In the genomic region with DNA sequence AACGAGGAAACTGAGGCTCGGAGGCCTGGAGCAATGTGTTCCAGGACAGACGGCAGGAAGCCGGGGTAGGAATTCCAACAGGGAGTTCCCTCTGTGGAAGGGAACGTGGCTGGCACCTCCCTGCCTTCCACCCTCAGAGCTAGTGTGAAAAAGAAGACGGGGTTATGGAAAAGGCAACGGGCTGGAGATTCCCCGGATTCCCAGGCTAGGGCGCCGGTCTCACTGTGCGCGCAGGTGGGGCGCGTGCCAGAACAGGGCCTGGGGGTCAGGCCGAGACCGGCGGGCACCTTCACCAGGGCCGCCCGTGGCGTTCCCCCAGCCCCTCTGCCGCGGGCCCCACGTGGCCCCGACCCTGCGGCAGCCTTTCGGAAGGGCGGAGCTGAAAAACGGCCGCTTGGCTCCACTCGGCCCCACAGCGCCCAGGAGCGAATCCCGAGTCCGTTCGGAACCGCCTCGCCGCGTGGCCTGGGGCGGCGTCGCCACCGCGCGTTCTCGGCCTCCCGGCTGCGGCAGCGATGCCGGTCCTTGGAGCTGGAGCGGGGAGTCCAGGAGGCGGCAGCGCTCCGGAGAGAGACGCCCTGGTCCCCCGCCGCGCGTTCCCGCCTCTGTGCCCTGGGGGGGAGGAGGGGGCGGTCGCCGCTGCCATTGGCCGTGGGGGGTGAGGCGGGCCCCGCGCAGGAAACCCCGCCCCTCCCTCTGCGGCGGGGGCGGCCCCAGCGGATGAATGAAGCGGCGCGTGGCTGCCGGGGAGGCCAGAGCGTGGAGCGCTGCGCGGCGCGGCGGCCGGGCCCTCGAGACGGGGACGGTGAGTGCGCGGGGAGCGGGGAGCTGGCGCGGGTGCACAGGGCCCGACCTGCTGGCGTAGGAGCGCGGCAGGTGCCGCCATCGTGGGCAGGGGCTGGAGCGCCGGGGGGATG, we compare ENCODE assay signal across 1 cellular context.
TF ChIP-seq lines count a peak whose summit lies in the region.

A gene with protein sequence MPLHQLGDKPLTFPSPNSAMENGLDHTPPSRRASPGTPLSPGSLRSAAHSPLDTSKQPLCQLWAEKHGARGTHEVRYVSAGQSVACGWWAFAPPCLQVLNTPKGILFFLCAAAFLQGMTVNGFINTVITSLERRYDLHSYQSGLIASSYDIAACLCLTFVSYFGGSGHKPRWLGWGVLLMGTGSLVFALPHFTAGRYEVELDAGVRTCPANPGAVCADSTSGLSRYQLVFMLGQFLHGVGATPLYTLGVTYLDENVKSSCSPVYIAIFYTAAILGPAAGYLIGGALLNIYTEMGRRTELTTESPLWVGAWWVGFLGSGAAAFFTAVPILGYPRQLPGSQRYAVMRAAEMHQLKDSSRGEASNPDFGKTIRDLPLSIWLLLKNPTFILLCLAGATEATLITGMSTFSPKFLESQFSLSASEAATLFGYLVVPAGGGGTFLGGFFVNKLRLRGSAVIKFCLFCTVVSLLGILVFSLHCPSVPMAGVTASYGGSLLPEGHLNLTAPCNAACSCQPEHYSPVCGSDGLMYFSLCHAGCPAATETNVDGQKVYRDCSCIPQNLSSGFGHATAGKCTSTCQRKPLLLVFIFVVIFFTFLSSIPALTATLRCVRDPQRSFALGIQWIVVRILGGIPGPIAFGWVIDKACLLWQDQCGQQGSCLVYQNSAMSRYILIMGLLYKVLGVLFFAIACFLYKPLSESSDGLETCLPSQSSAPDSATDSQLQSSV (plus strand): TSS at position 755 of the 917 bp plus-strand sequence. CDS start 13,952 bp downstream, outside the sequence.

TF ChIP-seq in HepG2, 621 proteins besides CTCF, POLR2A, EP300 and RAD21 (continued from another document and continues in another):
- TF ChIP-seq ZSCAN9 (CRISPR knock-in tag; IDR thresholded peaks at IDR 0.05; ENCODE audit: borderline replicate concordance) (no peak), ASH2L (IDR thresholded peaks at IDR 0.05; ENCODE audit: insufficient read length, low read depth, low read length) (peak; percentile 45), ZNF292 (CRISPR knock-in tag; IDR thresholded peaks at IDR 0.05; ENCODE audit: borderline replicate concordance, low read depth) (no peak), ZNF124 (CRISPR knock-in tag; IDR thresholded peaks at IDR 0.05) (0 out of 2 replicates have a peak, but pooled peaks have one; percentile 79), MBNL3 (CRISPR knock-in tag; conservative IDR thresholded peaks at IDR 0.05) (no peak), SP140L (CRISPR knock-in tag; IDR thresholded peaks at IDR 0.05; ENCODE audit: borderline replicate concordance) (no peak), ZMAT3 (CRISPR knock-in tag; conservative IDR thresholded peaks at IDR 0.05) (peak; percentile 97), ZNF615 (CRISPR knock-in tag; IDR thresholded peaks at IDR 0.05; ENCODE audit: borderline replicate concordance) (no peak), TEAD2 (CRISPR knock-in tag; IDR thresholded peaks at IDR 0.05) (0 out of 2 replicates have a peak, but pooled peaks have one; percentile 6), HOXA7 (CRISPR knock-in tag; IDR thresholded peaks at IDR 0.05) (no peak), MTA3 (CRISPR knock-in tag; IDR thresholded peaks at IDR 0.05) (no peak), RFX3 (CRISPR knock-in tag; IDR thresholded peaks at IDR 0.05) (no peak; the same call in 1 of the 2 replicates), ZNF121 (CRISPR knock-in tag; IDR thresholded peaks at IDR 0.05) (0 out of 2 replicates have a peak, but pooled peaks have one; percentile 48), MIER2 (CRISPR knock-in tag; IDR thresholded peaks at IDR 0.05) (peak; percentile 62; the same call in 1 of the 2 replicates), ZNF230 (CRISPR knock-in tag; IDR thresholded peaks at IDR 0.05) (0 out of 2 replicates have a peak, but pooled peaks have one; percentile 69), POGZ (CRISPR knock-in tag; IDR thresholded peaks at IDR 0.05) (no peak), NFKB2 (CRISPR knock-in tag; IDR thresholded peaks at IDR 0.05; ENCODE audit: borderline replicate concordance) (peak; percentile 90), ZNF792 (CRISPR knock-in tag; IDR thresholded peaks at IDR 0.05) (peak; percentile 45; the same call in 1 of the 2 replicates), THAP8 (CRISPR knock-in tag; IDR thresholded peaks at IDR 0.05; ENCODE audit: borderline replicate concordance) (no peak; the same call in 1 of the 2 replicates), ZNF746 (CRISPR knock-in tag; IDR thresholded peaks at IDR 0.05) (no peak; the same call in 1 of the 2 replicates), AHR (CRISPR knock-in tag; IDR thresholded peaks at IDR 0.05) (0 out of 2 replicates have a peak, but pooled peaks have one; percentile 45), NFIB (CRISPR knock-in tag; IDR thresholded peaks at IDR 0.05; ENCODE audit: borderline replicate concordance) (no peak), ADNP (CRISPR knock-in tag; IDR thresholded peaks at IDR 0.05) (no peak), CC2D1A (CRISPR knock-in tag; IDR thresholded peaks at IDR 0.05) (no peak), TBX3 (IDR thresholded peaks at IDR 0.05; ENCODE audit: borderline replicate concordance) (no peak), ZNF75D (CRISPR knock-in tag; IDR thresholded peaks at IDR 0.05; ENCODE audit: borderline replicate concordance) (no peak), REPIN1 (CRISPR knock-in tag; IDR thresholded peaks at IDR 0.05; ENCODE audit: borderline replicate concordance, low read depth) (peak; percentile 91), ZKSCAN8 (CRISPR knock-in tag; IDR thresholded peaks at IDR 0.05; ENCODE audit: borderline replicate concordance) (no peak; the same call in 1 of the 2 replicates), MZF1 (CRISPR knock-in tag; IDR thresholded peaks at IDR 0.05; ENCODE audit: borderline replicate concordance) (no peak), ZNF549 (CRISPR knock-in tag; IDR thresholded peaks at IDR 0.05) (0 out of 2 replicates have a peak, but pooled peaks have one; percentile 51), PAX8 (CRISPR knock-in tag; IDR thresholded peaks at IDR 0.05; ENCODE audit: borderline replicate concordance) (no peak), RBAK (CRISPR knock-in tag; IDR thresholded peaks at IDR 0.05) (no peak), KDM5A (IDR thresholded peaks at IDR 0.05; ENCODE audit: borderline replicate concordance, low read length) (no peak), ZNF264 (CRISPR knock-in tag; IDR thresholded peaks at IDR 0.05) (no peak)
- TF ChIP-seq, protein P1, sequence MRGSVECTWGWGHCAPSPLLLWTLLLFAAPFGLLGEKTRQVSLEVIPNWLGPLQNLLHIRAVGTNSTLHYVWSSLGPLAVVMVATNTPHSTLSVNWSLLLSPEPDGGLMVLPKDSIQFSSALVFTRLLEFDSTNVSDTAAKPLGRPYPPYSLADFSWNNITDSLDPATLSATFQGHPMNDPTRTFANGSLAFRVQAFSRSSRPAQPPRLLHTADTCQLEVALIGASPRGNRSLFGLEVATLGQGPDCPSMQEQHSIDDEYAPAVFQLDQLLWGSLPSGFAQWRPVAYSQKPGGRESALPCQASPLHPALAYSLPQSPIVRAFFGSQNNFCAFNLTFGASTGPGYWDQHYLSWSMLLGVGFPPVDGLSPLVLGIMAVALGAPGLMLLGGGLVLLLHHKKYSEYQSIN (CRISPR knock-in tag; IDR thresholded peaks at IDR 0.05; ENCODE audit: borderline replicate concordance), result no peak
- TF ChIP-seq, protein P2, sequence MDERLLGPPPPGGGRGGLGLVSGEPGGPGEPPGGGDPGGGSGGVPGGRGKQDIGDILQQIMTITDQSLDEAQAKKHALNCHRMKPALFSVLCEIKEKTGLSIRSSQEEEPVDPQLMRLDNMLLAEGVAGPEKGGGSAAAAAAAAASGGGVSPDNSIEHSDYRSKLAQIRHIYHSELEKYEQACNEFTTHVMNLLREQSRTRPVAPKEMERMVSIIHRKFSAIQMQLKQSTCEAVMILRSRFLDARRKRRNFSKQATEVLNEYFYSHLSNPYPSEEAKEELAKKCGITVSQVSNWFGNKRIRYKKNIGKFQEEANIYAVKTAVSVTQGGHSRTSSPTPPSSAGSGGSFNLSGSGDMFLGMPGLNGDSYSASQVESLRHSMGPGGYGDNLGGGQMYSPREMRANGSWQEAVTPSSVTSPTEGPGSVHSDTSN (CRISPR knock-in tag; IDR thresholded peaks at IDR 0.05), result no peak
- TF ChIP-seq, protein P3, sequence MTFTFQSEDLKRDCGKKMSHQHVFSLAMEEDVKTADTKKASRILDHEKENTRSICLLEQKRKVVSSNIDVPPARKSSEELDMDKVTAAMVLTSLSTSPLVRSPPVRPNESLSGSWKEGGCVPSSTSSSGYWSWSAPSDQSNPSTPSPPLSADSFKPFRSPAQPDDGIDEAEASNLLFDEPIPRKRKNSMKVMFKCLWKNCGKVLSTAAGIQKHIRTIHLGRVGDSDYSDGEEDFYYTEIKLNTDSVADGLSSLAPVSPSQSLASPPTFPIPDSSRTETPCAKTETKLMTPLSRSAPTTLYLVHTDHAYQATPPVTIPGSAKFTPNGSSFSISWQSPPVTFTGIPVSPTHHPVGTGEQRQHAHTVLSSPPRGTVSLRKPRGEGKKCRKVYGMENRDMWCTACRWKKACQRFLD (CRISPR knock-in tag; IDR thresholded peaks at IDR 0.05; ENCODE audit: borderline replicate concordance), result no peak
- TF ChIP-seq, protein P4, sequence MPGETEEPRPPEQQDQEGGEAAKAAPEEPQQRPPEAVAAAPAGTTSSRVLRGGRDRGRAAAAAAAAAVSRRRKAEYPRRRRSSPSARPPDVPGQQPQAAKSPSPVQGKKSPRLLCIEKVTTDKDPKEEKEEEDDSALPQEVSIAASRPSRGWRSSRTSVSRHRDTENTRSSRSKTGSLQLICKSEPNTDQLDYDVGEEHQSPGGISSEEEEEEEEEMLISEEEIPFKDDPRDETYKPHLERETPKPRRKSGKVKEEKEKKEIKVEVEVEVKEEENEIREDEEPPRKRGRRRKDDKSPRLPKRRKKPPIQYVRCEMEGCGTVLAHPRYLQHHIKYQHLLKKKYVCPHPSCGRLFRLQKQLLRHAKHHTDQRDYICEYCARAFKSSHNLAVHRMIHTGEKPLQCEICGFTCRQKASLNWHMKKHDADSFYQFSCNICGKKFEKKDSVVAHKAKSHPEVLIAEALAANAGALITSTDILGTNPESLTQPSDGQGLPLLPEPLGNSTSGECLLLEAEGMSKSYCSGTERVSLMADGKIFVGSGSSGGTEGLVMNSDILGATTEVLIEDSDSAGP (CRISPR knock-in tag; IDR thresholded peaks at IDR 0.05; ENCODE audit: borderline replicate concordance), result peak; percentile 84
- TF ChIP-seq, protein P5, sequence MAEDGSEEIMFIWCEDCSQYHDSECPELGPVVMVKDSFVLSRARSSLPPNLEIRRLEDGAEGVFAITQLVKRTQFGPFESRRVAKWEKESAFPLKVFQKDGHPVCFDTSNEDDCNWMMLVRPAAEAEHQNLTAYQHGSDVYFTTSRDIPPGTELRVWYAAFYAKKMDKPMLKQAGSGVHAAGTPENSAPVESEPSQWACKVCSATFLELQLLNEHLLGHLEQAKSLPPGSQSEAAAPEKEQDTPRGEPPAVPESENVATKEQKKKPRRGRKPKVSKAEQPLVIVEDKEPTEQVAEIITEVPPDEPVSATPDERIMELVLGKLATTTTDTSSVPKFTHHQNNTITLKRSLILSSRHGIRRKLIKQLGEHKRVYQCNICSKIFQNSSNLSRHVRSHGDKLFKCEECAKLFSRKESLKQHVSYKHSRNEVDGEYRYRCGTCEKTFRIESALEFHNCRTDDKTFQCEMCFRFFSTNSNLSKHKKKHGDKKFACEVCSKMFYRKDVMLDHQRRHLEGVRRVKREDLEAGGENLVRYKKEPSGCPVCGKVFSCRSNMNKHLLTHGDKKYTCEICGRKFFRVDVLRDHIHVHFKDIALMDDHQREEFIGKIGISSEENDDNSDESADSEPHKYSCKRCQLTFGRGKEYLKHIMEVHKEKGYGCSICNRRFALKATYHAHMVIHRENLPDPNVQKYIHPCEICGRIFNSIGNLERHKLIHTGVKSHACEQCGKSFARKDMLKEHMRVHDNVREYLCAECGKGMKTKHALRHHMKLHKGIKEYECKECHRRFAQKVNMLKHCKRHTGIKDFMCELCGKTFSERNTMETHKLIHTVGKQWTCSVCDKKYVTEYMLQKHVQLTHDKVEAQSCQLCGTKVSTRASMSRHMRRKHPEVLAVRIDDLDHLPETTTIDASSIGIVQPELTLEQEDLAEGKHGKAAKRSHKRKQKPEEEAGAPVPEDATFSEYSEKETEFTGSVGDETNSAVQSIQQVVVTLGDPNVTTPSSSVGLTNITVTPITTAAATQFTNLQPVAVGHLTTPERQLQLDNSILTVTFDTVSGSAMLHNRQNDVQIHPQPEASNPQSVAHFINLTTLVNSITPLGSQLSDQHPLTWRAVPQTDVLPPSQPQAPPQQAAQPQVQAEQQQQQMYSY (CRISPR knock-in tag; IDR thresholded peaks at IDR 0.05), result peak; percentile 70
- TF ChIP-seq, protein P6, sequence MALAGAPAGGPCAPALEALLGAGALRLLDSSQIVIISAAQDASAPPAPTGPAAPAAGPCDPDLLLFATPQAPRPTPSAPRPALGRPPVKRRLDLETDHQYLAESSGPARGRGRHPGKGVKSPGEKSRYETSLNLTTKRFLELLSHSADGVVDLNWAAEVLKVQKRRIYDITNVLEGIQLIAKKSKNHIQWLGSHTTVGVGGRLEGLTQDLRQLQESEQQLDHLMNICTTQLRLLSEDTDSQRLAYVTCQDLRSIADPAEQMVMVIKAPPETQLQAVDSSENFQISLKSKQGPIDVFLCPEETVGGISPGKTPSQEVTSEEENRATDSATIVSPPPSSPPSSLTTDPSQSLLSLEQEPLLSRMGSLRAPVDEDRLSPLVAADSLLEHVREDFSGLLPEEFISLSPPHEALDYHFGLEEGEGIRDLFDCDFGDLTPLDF (CRISPR knock-in tag; IDR thresholded peaks at IDR 0.05), result peak; percentile 87
- TF ChIP-seq, protein P7, sequence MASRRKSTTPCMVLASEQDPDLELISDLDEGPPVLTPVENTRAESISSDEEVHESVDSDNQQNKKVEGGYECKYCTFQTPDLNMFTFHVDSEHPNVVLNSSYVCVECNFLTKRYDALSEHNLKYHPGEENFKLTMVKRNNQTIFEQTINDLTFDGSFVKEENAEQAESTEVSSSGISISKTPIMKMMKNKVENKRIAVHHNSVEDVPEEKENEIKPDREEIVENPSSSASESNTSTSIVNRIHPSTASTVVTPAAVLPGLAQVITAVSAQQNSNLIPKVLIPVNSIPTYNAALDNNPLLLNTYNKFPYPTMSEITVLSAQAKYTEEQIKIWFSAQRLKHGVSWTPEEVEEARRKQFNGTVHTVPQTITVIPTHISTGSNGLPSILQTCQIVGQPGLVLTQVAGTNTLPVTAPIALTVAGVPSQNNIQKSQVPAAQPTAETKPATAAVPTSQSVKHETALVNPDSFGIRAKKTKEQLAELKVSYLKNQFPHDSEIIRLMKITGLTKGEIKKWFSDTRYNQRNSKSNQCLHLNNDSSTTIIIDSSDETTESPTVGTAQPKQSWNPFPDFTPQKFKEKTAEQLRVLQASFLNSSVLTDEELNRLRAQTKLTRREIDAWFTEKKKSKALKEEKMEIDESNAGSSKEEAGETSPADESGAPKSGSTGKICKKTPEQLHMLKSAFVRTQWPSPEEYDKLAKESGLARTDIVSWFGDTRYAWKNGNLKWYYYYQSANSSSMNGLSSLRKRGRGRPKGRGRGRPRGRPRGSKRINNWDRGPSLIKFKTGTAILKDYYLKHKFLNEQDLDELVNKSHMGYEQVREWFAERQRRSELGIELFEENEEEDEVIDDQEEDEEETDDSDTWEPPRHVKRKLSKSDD (CRISPR knock-in tag; IDR thresholded peaks at IDR 0.05; ENCODE audit: low read depth), result peak; percentile 73
- TF ChIP-seq, protein P8, sequence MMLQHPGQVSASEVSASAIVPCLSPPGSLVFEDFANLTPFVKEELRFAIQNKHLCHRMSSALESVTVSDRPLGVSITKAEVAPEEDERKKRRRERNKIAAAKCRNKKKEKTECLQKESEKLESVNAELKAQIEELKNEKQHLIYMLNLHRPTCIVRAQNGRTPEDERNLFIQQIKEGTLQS (CRISPR knock-in tag; IDR thresholded peaks at IDR 0.05), result peak; percentile 37; the same call in 1 of the 2 replicates
